8 cellular contexts compared by ENCODE assay signal in the genomic region with DNA sequence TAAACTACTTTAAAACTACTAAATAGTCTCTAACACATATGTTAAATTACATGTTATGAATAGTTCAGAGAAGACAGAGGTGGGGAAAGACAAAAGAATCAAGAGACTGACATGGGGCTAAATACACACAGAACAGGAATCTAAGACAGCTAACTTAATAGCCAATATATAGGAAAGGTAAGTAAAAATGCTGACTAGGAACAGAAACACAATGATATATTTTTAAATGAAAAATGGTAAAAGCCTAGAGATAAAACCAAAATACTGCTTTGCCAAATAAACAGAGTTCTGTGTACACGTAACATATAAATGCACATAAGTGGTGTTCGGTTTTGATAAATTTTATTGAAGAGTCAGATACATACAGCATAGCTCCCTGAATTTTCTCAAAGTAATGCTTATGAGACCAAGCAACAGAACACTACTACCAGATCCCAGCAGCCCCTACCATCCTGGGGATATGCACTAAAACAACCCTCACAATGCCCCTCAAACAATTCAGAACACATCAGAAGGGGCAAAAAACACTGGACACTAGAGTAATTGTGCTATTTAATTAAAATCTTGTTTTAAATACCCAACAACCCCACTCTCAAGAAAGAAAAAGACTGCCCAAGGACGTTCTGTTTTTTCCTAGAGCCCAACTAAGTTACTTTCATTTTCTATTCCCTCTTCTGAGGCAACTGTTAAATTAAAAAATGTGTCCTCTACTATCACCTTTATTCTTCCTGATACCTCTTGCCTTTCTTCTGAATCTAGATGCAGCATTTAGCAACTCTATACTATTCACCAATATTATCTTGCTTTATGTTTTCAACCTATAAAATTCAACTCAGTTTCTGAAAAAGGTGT.
A peak's percentile ranks its signal among the peaks of the same experiment; 100 is the strongest.
DNase-seq lines count a peak whose midpoint lies in the region; ATAC-seq, FAIRE-seq and TF ChIP-seq lines count a peak whose summit lies in the region.

No MANE protein-coding gene starts in this region.

- POLR2A ChIA-PET in activated naive CD8-positive, alpha-beta T cell treated with anti-CD3 and anti-CD28 coated beads, Interleukin-2, amount 10 ng/mL, durations not matched to agents 7 days and 5 days (lab: Charles Lee): interaction anchor here (0.9 to 1.5 kb wide), 3 partner anchors 14 to 167 kb away, joined by 3 read pairs; a partner anchor contains a TSS

- intact Hi-C loops in activated CD4-positive, alpha-beta T cell treated with anti-CD3 and anti-CD28 coated beads, Interleukin-2, amount 10 ng/mL, durations not matched to agents 24 days and 14 days (cut with micrococcal nuclease): loop anchor here (5.0 kb wide), 1 partner anchor 171 kb away; no protein-coding TSS in a partner anchor
- intact Hi-C loops in kidney (cut with DNase I): no loop called here
- intact Hi-C loops in thyroid gland (cut with DNase I): no loop called here

- H3K9me3 Mint-ChIP-seq in activated CD4-positive, alpha-beta T cell treated with anti-CD3 and anti-CD28 coated beads, Interleukin-2, amount 10 ng/mL, durations not matched to agents 24 days and 14 days: peaks cover 2% of the 10 kb centered on the region
- peaks cover 2% of the 10 kb centered on the region for H3K9me3 Mint-ChIP-seq in activated naive CD8-positive, alpha-beta T cell treated with anti-CD3 and anti-CD28 coated beads, Interleukin-2, amount 10 ng/mL, durations not matched to agents 7 days and 5 days

- peak; percentile 69 for DNase-seq in activated CD4-positive, alpha-beta T cell treated with anti-CD3 and anti-CD28 coated beads, Interleukin-2, amount 10 ng/mL, durations not matched to agents 24 days and 14 days
- DNase-seq in activated CD4-positive, alpha-beta T cell treated with anti-CD3 and anti-CD28 coated beads, Interleukin-2, amount 50 U/mL, for 4 hours: no peak
- DNase-seq in activated naive CD8-positive, alpha-beta T cell treated with anti-CD3 and anti-CD28 coated beads, Interleukin-2, amount 10 ng/mL, durations not matched to agents 7 days and 5 days: no peak
- DNase-seq in kidney (no peak), thyroid gland (no peak), NCI-H2171 treated with DMSO at 0.1 percent for 48 hours (lab: John Stamatoyannopoulos, UW) (no peak), NCI-H1092 (lab: John Stamatoyannopoulos, UW) (no peak)
- no peak for DNase-seq in activated CD4-positive, alpha-beta T cell treated with anti-CD3 and anti-CD28 coated beads, Interleukin-2, amount 50 U/mL, for 48 hours

- H3K36me3 ChIP-seq in kidney (ENCODE audit: control insufficient read depth in 1 of 2, insufficient read depth in 2 of 2, low read length in 2 of 2) (peaks cover 0 to 5% of the 10 kb centered on the region in 2 donors), thyroid gland (peaks cover 0 to 4% of the 10 kb centered on the region in 2 donors)

- peak overlapping the region; percentile 64 to 72 for H3K4me3 ChIP-seq in kidney (ENCODE audit: low read length in 2 of 2)
- H3K4me3 ChIP-seq in thyroid gland (replicated peaks in 1 of 3): peak overlapping the region in 1 of 3 donors; percentile 15

- peak; percentile 67 for ATAC-seq in activated naive CD8-positive, alpha-beta T cell treated with anti-CD3 and anti-CD28 coated beads, Interleukin-2, amount 10 ng/mL, durations not matched to agents 7 days and 5 days (ENCODE audit: low read depth)

- TF ChIP-seq POLR2A in thyroid gland (IDR thresholded peaks at IDR 0.05): no peak

- peak overlapping the region; percentile 84 for H3K4me3 Mint-ChIP-seq in activated CD4-positive, alpha-beta T cell treated with anti-CD3 and anti-CD28 coated beads, Interleukin-2, amount 10 ng/mL, durations not matched to agents 24 days and 14 days
- peak overlapping the region; percentile 87 for H3K4me3 Mint-ChIP-seq in activated naive CD8-positive, alpha-beta T cell treated with anti-CD3 and anti-CD28 coated beads, Interleukin-2, amount 10 ng/mL, durations not matched to agents 7 days and 5 days

- H3K36me3 Mint-ChIP-seq in activated CD4-positive, alpha-beta T cell treated with anti-CD3 and anti-CD28 coated beads, Interleukin-2, amount 10 ng/mL, durations not matched to agents 24 days and 14 days (ENCODE audit: low read depth): peaks cover 44% of the 10 kb centered on the region
- H3K36me3 Mint-ChIP-seq in activated naive CD8-positive, alpha-beta T cell treated with anti-CD3 and anti-CD28 coated beads, Interleukin-2, amount 10 ng/mL, durations not matched to agents 7 days and 5 days: peaks cover 60% of the 10 kb centered on the region

- WGBS in thyroid gland, 2 donors: 65 to 67% methylated on average over 3 of the region's 3 CpGs

- no peaks in the 10 kb centered on the region for H3K9me3 ChIP-seq in kidney (ENCODE audit: control insufficient read depth in 1 of 2, low read length in 2 of 2)
- H3K9me3 ChIP-seq in thyroid gland: no peaks in the 10 kb centered on the region

- TF ChIP-seq CTCF in kidney (IDR thresholded peaks at IDR 0.05; ENCODE audit: borderline replicate concordance, extremely low read depth, insufficient read depth): no peak
- TF ChIP-seq CTCF in thyroid gland (IDR thresholded peaks at IDR 0.05): no peak

- H3K27ac Mint-ChIP-seq in activated CD4-positive, alpha-beta T cell treated with anti-CD3 and anti-CD28 coated beads, Interleukin-2, amount 10 ng/mL, durations not matched to agents 24 days and 14 days: peak overlapping the region; percentile 93
- H3K27ac Mint-ChIP-seq in activated naive CD8-positive, alpha-beta T cell treated with anti-CD3 and anti-CD28 coated beads, Interleukin-2, amount 10 ng/mL, durations not matched to agents 7 days and 5 days: peak overlapping the region; percentile 93

- H3K27me3 Mint-ChIP-seq in activated CD4-positive, alpha-beta T cell treated with anti-CD3 and anti-CD28 coated beads, Interleukin-2, amount 10 ng/mL, durations not matched to agents 24 days and 14 days: no peaks in the 10 kb centered on the region
- no peaks in the 10 kb centered on the region for H3K27me3 Mint-ChIP-seq in activated naive CD8-positive, alpha-beta T cell treated with anti-CD3 and anti-CD28 coated beads, Interleukin-2, amount 10 ng/mL, durations not matched to agents 7 days and 5 days

- H3K4me1 Mint-ChIP-seq in activated CD4-positive, alpha-beta T cell treated with anti-CD3 and anti-CD28 coated beads, Interleukin-2, amount 10 ng/mL, durations not matched to agents 24 days and 14 days: peaks cover 49% of the 10 kb centered on the region
- peaks cover 34% of the 10 kb centered on the region for H3K4me1 Mint-ChIP-seq in activated naive CD8-positive, alpha-beta T cell treated with anti-CD3 and anti-CD28 coated beads, Interleukin-2, amount 10 ng/mL, durations not matched to agents 7 days and 5 days

- H3K27ac ChIP-seq in kidney (ENCODE audit: low read depth in 2 of 2, low read length in 2 of 2) (peak overlapping the region; percentile 69 to 87), thyroid gland (peak overlapping the region; percentile 30 to 63 (median 53))

- FAIRE-seq in kidney (lab: Jason Lieb, UNC): peak; percentile 42

- H3K9ac ChIP-seq in kidney (ENCODE audit: low read length in 2 of 2): peak overlapping the region; percentile 72 to 83

- no peaks in the 10 kb centered on the region for H3K27me3 ChIP-seq in thyroid gland

- H3K4me1 ChIP-seq in kidney (ENCODE audit: control insufficient read depth in 1 of 2, insufficient read depth in 1 of 2, low read depth in 1 of 2, low read length in 2 of 2) (peaks cover 8 to 12% of the 10 kb centered on the region in 2 donors), thyroid gland (peaks cover 7 to 22% of the 10 kb centered on the region in 2 donors)
